In the genomic region with DNA sequence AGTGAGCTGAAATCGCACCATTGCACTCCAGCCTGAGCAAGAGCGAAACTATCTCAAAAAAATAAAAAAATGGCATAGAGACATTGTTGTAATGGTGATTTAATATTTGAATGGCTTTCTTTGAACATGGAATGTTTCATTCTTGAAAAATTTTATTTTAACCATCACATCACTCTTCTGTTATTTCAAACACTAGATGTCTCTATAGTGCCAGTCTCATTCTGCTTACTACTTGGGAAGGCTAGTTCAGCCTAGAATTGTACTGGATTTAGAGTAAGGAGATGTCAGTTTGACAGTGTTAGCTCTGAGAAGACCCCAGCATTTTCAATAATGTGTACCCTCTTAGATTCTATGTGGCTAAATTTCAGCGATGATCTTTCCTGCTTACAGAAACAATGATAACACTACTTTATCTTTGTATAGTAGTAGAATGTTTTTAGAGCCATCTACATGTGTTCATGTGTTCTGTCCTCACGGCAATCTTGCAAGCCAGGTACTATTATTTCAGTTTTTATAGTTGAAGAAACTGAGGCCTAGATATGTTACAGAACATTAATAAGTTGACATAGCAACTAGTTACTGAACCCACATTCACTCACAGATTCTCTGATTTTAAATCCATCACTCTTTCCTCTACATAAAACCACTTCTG, we compare ENCODE assay signal across 17 cellular contexts.
DNase-seq lines count a peak whose midpoint lies in the region; ATAC-seq and TF ChIP-seq lines count a peak whose summit lies in the region.
"Had no signal": no experiment of that assay in that cellular context is flagged by ENCODE, and none has a peak within 500 bp of the region (broad histone marks: within the 10 kb centered on the region; RNA-seq: fewer than 3 reads in every experiment).

No MANE protein-coding gene starts in this region.

- no peaks in the 10 kb centered on the region for H4K20me1 ChIP-seq in MM.1S (ENCODE audit: insufficient read depth, low read length)

- no peak for TF ChIP-seq POLR2A in GM18505 (IDR thresholded peaks at IDR 0.05; ENCODE audit: borderline replicate concordance, extremely low read depth, insufficient read depth, insufficient read length)

- H3F3A ChIP-seq in MM.1S (ENCODE audit: insufficient read depth, low read length), result no peaks in the 10 kb centered on the region

- no peaks in the 10 kb centered on the region for H3K27me3 ChIP-seq in MM.1S (replicated peaks; ENCODE audit: insufficient read depth, low read length)
- H3K27me3 ChIP-seq: heart left ventricle, upper lobe of left lung had no signal

- TF ChIP-seq CTCF in MM.1S (IDR thresholded peaks at IDR 0.05; ENCODE audit: low read length) (peak; percentile 22; the same call in 1 of the 2 replicates), cardiac fibroblast (IDR thresholded peaks at IDR 0.05; ENCODE audit: low read depth, low read length) (no peak)

- H3K9me3 ChIP-seq in MM.1S (replicated peaks; ENCODE audit: insufficient read depth, low read length), result no peaks in the 10 kb centered on the region

- H3K4me3 ChIP-seq in MM.1S (ENCODE audit: low read length) (no peak overlapping the region), cardiac fibroblast (replicated peaks in 1 of 2; ENCODE audit: low read depth in 2 of 2, low read length in 2 of 2) (no peak overlapping the region)
- H3K4me3 ChIP-seq: heart left ventricle, upper lobe of left lung had no signal

- no peak overlapping the region for H3K4me2 ChIP-seq in MM.1S (ENCODE audit: low read depth, low read length)

- no peak overlapping the region for H3K27ac ChIP-seq in MM.1S (ENCODE audit: low read length)
- H3K27ac ChIP-seq: heart left ventricle, upper lobe of left lung had no signal

- no peaks in the 10 kb centered on the region for H3K4me1 ChIP-seq in MM.1S (ENCODE audit: low read length)
- H3K4me1 ChIP-seq: upper lobe of left lung had no signal

- DNase-seq in ELR (ENCODE audit: low read depth) (peak; percentile 26), MM.1S (no peak), cardiac fibroblast (ENCODE audit: low read depth in 2 of 2) (peak; percentile 18 to 40), myocyte (ENCODE audit: low read depth) (peak; percentile 23), NCI-H2107 treated with DMSO at 0.1 percent for 48 hours (lab: John Stamatoyannopoulos, UW; ENCODE audit: unreplicated experiment) (no peak), kidney glomerular epithelial cell (lab: John Stamatoyannopoulos, UW) (no peak)
- DNase-seq: activated CD4-positive, alpha-beta T cell treated with anti-CD3 and anti-CD28 coated beads for 36 hours; activated T-cell treated with anti-CD3 and anti-CD28 coated beads for 4 hours; CD4-positive, alpha-beta T cell; cerebellar nuclear complex; heart left ventricle; T-helper 17 cell; upper lobe of left lung had no signal

- H3K79me2 ChIP-seq in MM.1S (ENCODE audit: low read length), result no peaks in the 10 kb centered on the region

- H3K36me3 ChIP-seq in MM.1S (replicated peaks; ENCODE audit: insufficient read depth, low read length), result no peaks in the 10 kb centered on the region
- H3K36me3 ChIP-seq: heart left ventricle, upper lobe of left lung had no signal

- no peak overlapping the region for H3K9ac ChIP-seq in MM.1S (ENCODE audit: low read length)

- ATAC-seq in GM18505 (IDR thresholded peaks at IDR 0.05; ENCODE audit: unreplicated experiment), result no peak
- no peak for ATAC-seq in HG03095 (IDR thresholded peaks at IDR 0.05; ENCODE audit: unreplicated experiment)
- ATAC-seq: activated CD4-positive, alpha-beta T cell treated with anti-CD3 and anti-CD28 coated beads for 36 hours; natural killer cell treated with Interleukin-12 subunit alpha and Interleukin-12 subunit beta and Interleukin-15 and Interleukin-18, amount 100 ng/mL, for 72 hours; stimulated activated memory B cell treated with anti-CD40 and anti-IgM and Interleukin-4, amounts not matched to agents 10 μg/mL and 1 μg/mL and 100 μg/mL, for 72 hours; T-helper 17 cell had no signal

- H3K9me2 ChIP-seq in MM.1S (replicated peaks; ENCODE audit: insufficient read depth, low read length), result no peaks in the 10 kb centered on the region

- no peak overlapping the region for H2AFZ ChIP-seq in MM.1S (ENCODE audit: low read length)

Comparison
In these comparisons a context has a peak if more than half of its experiments do, and no peak if none do; other contexts are left out.
1. DNase-seq: peak in ELR (single experiment), cardiac fibroblast (2 of 2) and myocyte (single experiment); none in MM.1S (single experiment), NCI-H2107 treated with DMSO at 0.1 percent for 48 hours (single experiment) and kidney glomerular epithelial cell (single experiment).